Comparison of ENCODE assay signal across 10 cellular contexts in the genomic region with DNA sequence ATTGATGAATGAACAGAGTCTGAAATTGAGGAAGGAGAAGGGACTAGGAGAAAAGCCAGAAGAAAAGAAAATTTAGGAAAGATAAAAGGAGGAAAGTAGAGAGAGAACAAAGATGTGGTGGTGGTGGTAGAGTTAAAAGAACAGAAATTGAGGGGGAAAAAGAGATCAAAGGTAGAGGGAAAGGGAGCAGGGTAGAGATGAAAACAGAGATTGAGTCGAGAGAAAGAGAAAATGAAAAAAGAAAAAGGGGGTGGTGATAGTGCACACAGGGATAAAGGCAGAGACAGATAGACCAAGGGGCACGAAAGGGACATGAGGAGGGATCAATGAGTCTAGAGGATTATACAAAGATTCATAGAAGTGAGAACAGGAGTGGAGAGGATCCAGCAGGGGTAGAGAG. TPM values are rescaled to one million over a fixed set of nuclear protein-coding genes. Genes with fewer than 3 reads are reported as not detected.
"Had no signal": no experiment of that assay in that cellular context is flagged by ENCODE, and none has a peak within 500 bp of the region (broad histone marks: within the 10 kb centered on the region; RNA-seq: fewer than 3 reads in every experiment).

No MANE protein-coding gene starts in this region.

- ATAC-seq: GM23338, HepG2 had no signal

- FAIRE-seq: H1, H54, HepG2 had no signal

- H3K27ac ChIP-seq: HL-60 had no signal

- H3K4me1 Mint-ChIP-seq: IgD-negative memory B cell had no signal

- H3K36me3 Mint-ChIP-seq: IgD-negative memory B cell had no signal

- H3K27ac Mint-ChIP-seq: GM23338, H9, IgD-negative memory B cell had no signal

- H2AFZ ChIP-seq: GM23338 had no signal

- H3K4me3 ChIP-seq: GM23338 had no signal

- H3K9me3 Mint-ChIP-seq: GM23338 had no signal

- H3K4me2 ChIP-seq: GM23338 had no signal

- DNase-seq: H9, HCEC 1CT, KG1 had no signal

- H3K4me3 Mint-ChIP-seq: GM23338, H9, IgD-negative memory B cell had no signal

RNA-seq across cellular contexts. Expression of gene ALAS2, which starts 3.9 kb away (rescaled TPM):
- total RNA-seq: GM23338, H9, HepG2, HT1080 had no signal
- polyA plus RNA-seq: HepG2, IgD-negative memory B cell had no signal

RNA-seq across cellular contexts. Expression of gene PFKFB1, which starts 32.9 kb away (rescaled TPM):
- total RNA-seq: GM23338 had no signal
- polyA plus RNA-seq: GM23338, IgD-negative memory B cell had no signal

RNA-seq across cellular contexts. Expression of gene PAGE2B, which starts 48.0 kb away (rescaled TPM):
- total RNA-seq: GM23338, H1, H9, HepG2, HT1080 had no signal
- polyA plus RNA-seq: GM23338, H1, IgD-negative memory B cell had no signal
